ENCODE assay signal across 11 cellular contexts in genomic region chr3:135929670-135930069, GRCh38. TPM values are rescaled to one million over a fixed set of nuclear protein-coding genes. Genes with fewer than 3 reads are reported as not detected.
DNase-seq lines count a peak whose midpoint lies in the region; TF ChIP-seq lines count a peak whose summit lies in the region.
"Had no signal": no experiment of that assay in that cellular context is flagged by ENCODE, and none has a peak within 500 bp of the region (broad histone marks: within the 10 kb centered on the region; RNA-seq: fewer than 3 reads in every experiment).

No MANE protein-coding gene starts in this region.

- H3K4me3 ChIP-seq in SK-N-MC (peak overlapping the region; percentile 22; the same call in 1 of the 2 replicates), epithelial cell of proximal tubule (ENCODE audit: low read depth, low read length) (no peak overlapping the region), uterus (no peak overlapping the region)
- H3K4me3 ChIP-seq: MG63 had no signal

- in situ Hi-C loops in ACHN (cut with HindIII; ENCODE audit: low pct_ligation_motif_present, low pct_unique_long_range_greater_than_20kb, low sequenced_read_pairs), result no loop called here

- H3K27me3 ChIP-seq in uterus, result no peaks in the 10 kb centered on the region
- H3K27me3 ChIP-seq: MG63 had no signal

- no peak for TF ChIP-seq POLR2A in uterus (IDR thresholded peaks at IDR 0.05)

- DNase-seq in SK-N-MC (ENCODE audit: low read depth, low spot score) (no peak), epithelial cell of proximal tubule (ENCODE audit: low read depth) (no peak), myocyte (ENCODE audit: low read depth) (peak; percentile 86), uterus (peak; percentile 81 to 84), ACHN (no peak), NCI-H226 (no peak), NCI-H526 treated with DMSO at 0.1 percent for 48 hours (lab: John Stamatoyannopoulos, UW) (no peak)
- DNase-seq: DMS79, hypothalamus, MG63, NCI-H446 treated with DMSO at 0.1 percent for 48 hours had no signal

- intact Hi-C loops in uterus (cut with DNase I; ENCODE audit: low total_unique reads), result no loop called here

- no peaks in the 10 kb centered on the region for H3K36me3 ChIP-seq in SK-N-MC (ENCODE audit: insufficient read depth, low read length)
- H3K36me3 ChIP-seq in uterus, result no peaks in the 10 kb centered on the region
- H3K36me3 ChIP-seq: MG63 had no signal

- H3K27ac ChIP-seq in SK-N-MC, result no peak overlapping the region
- H3K27ac ChIP-seq in uterus, result peak overlapping the region; percentile 51 to 74

- no peaks in the 10 kb centered on the region for H3K4me1 ChIP-seq in uterus

- TF ChIP-seq CTCF in epithelial cell of proximal tubule (conservative IDR thresholded peaks at IDR 0.05; ENCODE audit: low read depth, low read length), result peak; percentile 18
- TF ChIP-seq CTCF in uterus (IDR thresholded peaks at IDR 0.05), result peak in 2 of 4 experiments; percentile 9 to 18

- H3K9me3 ChIP-seq in SK-N-MC (ENCODE audit: low read depth, low read length) (no peaks in the 10 kb centered on the region), uterus (no peaks in the 10 kb centered on the region)
- H3K9me3 ChIP-seq: MG63 had no signal

- H3K9ac ChIP-seq in SK-N-MC (ENCODE audit: insufficient read length), result peak overlapping the region; percentile 0

RNA-seq across cellular contexts. Expression of gene PPP2R3A, which starts 35.9 kb away (rescaled TPM):
- total RNA-seq in epithelial cell of proximal tubule (13.2 and 25.9 TPM in 2 replicates), myocyte (15.5 and 21.6 TPM in 2 replicates), uterus (10 to 100 TPM in 3 of 4 donors, 1 to 10 TPM in 1; 8.5 to 22.9 (median 18.1) TPM)
- 6.0 TPM for polyA plus RNA-seq in myocyte (2012)

Comparison
In these comparisons a context has a peak if more than half of its experiments do, and no peak if none do; other contexts are left out.
1. DNase-seq: peak in myocyte (single experiment) and uterus (2 of 2); none in SK-N-MC (single experiment), epithelial cell of proximal tubule (single experiment), ACHN (single experiment), NCI-H226 (single experiment) and NCI-H526 treated with DMSO at 0.1 percent for 48 hours (single experiment).